Comparison of ENCODE assay signal across 21 cellular contexts in the genomic region with DNA sequence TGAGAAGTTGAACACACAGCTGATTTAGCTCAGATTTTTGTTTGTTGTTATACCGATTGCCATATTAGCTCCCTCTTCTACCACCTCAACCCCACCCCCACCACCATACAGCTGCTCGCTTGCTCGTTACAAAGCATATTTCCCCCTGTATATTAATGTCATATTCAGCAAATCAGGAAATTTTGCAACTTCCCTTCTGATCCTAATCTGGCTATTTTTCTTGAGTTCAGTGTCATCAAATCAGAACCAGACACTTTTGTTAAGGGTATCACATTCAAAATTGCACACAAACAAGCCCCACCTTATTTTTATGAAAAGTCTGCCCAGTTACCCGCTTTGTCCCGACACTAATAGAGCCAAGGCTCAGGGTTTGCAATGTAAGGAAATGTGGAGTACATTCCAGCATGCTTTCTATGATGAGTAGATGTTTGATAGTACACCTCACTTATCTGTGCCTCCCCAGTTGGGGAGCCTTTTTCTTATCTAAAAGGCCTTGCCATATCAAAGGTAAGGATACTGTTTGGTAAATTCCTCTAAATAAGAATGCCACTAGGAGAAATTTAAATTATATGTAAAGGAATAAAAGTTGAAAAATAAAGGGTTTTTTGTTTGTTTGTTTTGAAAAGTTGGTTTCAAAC.
DNase-seq lines count a peak whose midpoint lies in the region; FAIRE-seq and TF ChIP-seq lines count a peak whose summit lies in the region.
"Had no signal": no experiment of that assay in that cellular context is flagged by ENCODE, and none has a peak within 500 bp of the region (broad histone marks: within the 10 kb centered on the region; RNA-seq: fewer than 3 reads in every experiment).

No MANE protein-coding gene starts in this region.

- no peaks in the 10 kb centered on the region for H3K79me2 ChIP-seq in endothelial cell of umbilical vein (ENCODE audit: control insufficient read depth, insufficient read depth, low read length)
- H3K79me2 ChIP-seq in parathyroid adenoma: peaks cover 15% of the 10 kb centered on the region

- dilution Hi-C loops in endothelial cell of umbilical vein (cut with MboI; ENCODE audit: extremely low pct_ligation_motif_present, low sequenced_read_pairs): no loop called here

- H3K27ac ChIP-seq in BLaER1 (no peak overlapping the region), endothelial cell of umbilical vein (ENCODE audit: insufficient read depth, low read depth, low read length) (peak overlapping the region; percentile 33), parathyroid adenoma (peak overlapping the region; percentile 49)
- H3K27ac ChIP-seq in CD8-positive, alpha-beta memory T cell (ENCODE audit: low read depth, low read length): no peak overlapping the region

- H3K36me3 ChIP-seq in BLaER1 (no peaks in the 10 kb centered on the region), endothelial cell of umbilical vein (ENCODE audit: control insufficient read depth in 2 of 2, extremely low read depth in 1 of 2, insufficient read depth in 2 of 2, low read length in 2 of 2) (no peaks in the 10 kb centered on the region), parathyroid adenoma (ENCODE audit: control insufficient read depth, insufficient read depth, low read length) (no peaks in the 10 kb centered on the region)
- H3K36me3 ChIP-seq in CD8-positive, alpha-beta memory T cell (ENCODE audit: insufficient read depth, low read length): no peaks in the 10 kb centered on the region
- H3K36me3 ChIP-seq: esophagus squamous epithelium had no signal

- no peak overlapping the region for H3K9ac ChIP-seq in BLaER1
- H3K9ac ChIP-seq in endothelial cell of umbilical vein (replicated peaks; ENCODE audit: extremely low read depth, insufficient read depth, low read length): no peak overlapping the region
- H3K9ac ChIP-seq in parathyroid adenoma: no peak overlapping the region

- H3K27me3 ChIP-seq in BLaER1: no peaks in the 10 kb centered on the region
- H3K27me3 ChIP-seq in endothelial cell of umbilical vein (ENCODE audit: control insufficient read depth in 2 of 2, insufficient read depth in 2 of 2, low read length in 2 of 2): no peaks in the 10 kb centered on the region
- no peaks in the 10 kb centered on the region for H3K27me3 ChIP-seq in parathyroid adenoma (ENCODE audit: control insufficient read depth, insufficient read depth, low read length)
- H3K27me3 ChIP-seq in CD8-positive, alpha-beta memory T cell (ENCODE audit: insufficient read depth, low read length, poor library complexity, severe bottlenecking): no peaks in the 10 kb centered on the region
- H3K27me3 ChIP-seq: esophagus squamous epithelium, testis had no signal

- CTCF ChIA-PET in endothelial cell of umbilical vein (lab: Charles Lee): no interaction called here
- CTCF ChIA-PET in CD8-positive, alpha-beta memory T cell (lab: Charles Lee): no interaction called here

- intact Hi-C loops in endothelial cell of umbilical vein (cut with micrococcal nuclease): loop anchor here (1.0 to 5.0 kb wide), 3 partner anchors 18 to 211 kb away; no protein-coding TSS in a partner anchor

- peaks cover 17% of the 10 kb centered on the region for H3K4me1 ChIP-seq in BLaER1
- H3K4me1 ChIP-seq in endothelial cell of umbilical vein (ENCODE audit: control insufficient read depth, extremely low read depth, insufficient read depth, low read length): peaks cover 22% of the 10 kb centered on the region
- peaks cover 6% of the 10 kb centered on the region for H3K4me1 ChIP-seq in parathyroid adenoma
- no peaks in the 10 kb centered on the region for H3K4me1 ChIP-seq in CD8-positive, alpha-beta memory T cell (ENCODE audit: insufficient read depth, low read length)

- H3K4me3 ChIP-seq in BLaER1 (no peak overlapping the region), NB4 (ENCODE audit: low read depth, low read length) (no peak overlapping the region), endothelial cell of umbilical vein (replicated peaks in 1 of 3; ENCODE audit: insufficient read depth in 1 of 3, low read depth in 1 of 3, low read length in 3 of 3) (no peak overlapping the region), parathyroid adenoma (ENCODE audit: low read depth, low read length) (no peak overlapping the region)
- no peak overlapping the region for H3K4me3 ChIP-seq in CD8-positive, alpha-beta memory T cell (ENCODE audit: low read length)
- H3K4me3 ChIP-seq: esophagus squamous epithelium, skin epidermis, testis had no signal

- H3K4me1 Mint-ChIP-seq in CD8-positive, alpha-beta memory T cell: no peaks in the 10 kb centered on the region
- H3K4me1 Mint-ChIP-seq: activated CD4-positive, alpha-beta T cell treated with anti-CD3 and anti-CD28 coated beads, Interleukin-2, amount 10 ng/mL, durations not matched to agents 24 days and 14 days; IgD-negative memory B cell had no signal

- H3K4me2 ChIP-seq in BLaER1 (0 out of 2 replicates have a peak overlapping the region, but pooled peaks have one; percentile 4), endothelial cell of umbilical vein (ENCODE audit: insufficient read depth, low read length) (peak overlapping the region; percentile 18), parathyroid adenoma (ENCODE audit: low read length) (no peak overlapping the region)

- TF ChIP-seq CTCF in NB4 (IDR thresholded peaks at IDR 0.05; ENCODE audit: low read depth, low read length) (no peak), endothelial cell of umbilical vein (IDR thresholded peaks at IDR 0.05; ENCODE audit: extremely low read depth in 1 of 2, insufficient read depth in 1 of 2, low read depth in 1 of 2, low read length in 2 of 2) (no peak), parathyroid adenoma (IDR thresholded peaks at IDR 0.05) (no peak)

- POLR2A ChIA-PET in endothelial cell of umbilical vein (lab: Charles Lee): no interaction called here
- POLR2A ChIA-PET in CD8-positive, alpha-beta memory T cell (lab: Charles Lee): no interaction called here

- H2AFZ ChIP-seq in endothelial cell of umbilical vein (ENCODE audit: low read depth, low read length) (peak overlapping the region; percentile 19), parathyroid adenoma (no peak overlapping the region)

- peak; percentile 10 for DNase-seq in NB4 (ENCODE audit: low read depth)
- peak; percentile 65 for DNase-seq in endothelial cell of umbilical vein (ENCODE audit: low read depth, low spot score)
- DNase-seq in NCI-H345 treated with DMSO at 0.1 percent for 48 hours (lab: John Stamatoyannopoulos, UW; ENCODE audit: unreplicated experiment): no peak
- DNase-seq in KG1 (lab: John Stamatoyannopoulos, UW): no peak
- no peak for DNase-seq in putamen (ENCODE audit: low spot score)
- DNase-seq in CD8-positive, alpha-beta memory T cell: no peak
- DNase-seq: activated CD4-positive, alpha-beta T cell treated with anti-CD3 and anti-CD28 coated beads, Interleukin-2, amount 10 ng/mL, durations not matched to agents 24 days and 14 days; activated CD8-positive, alpha-beta memory T cell treated with anti-CD3 and anti-CD28 coated beads, Interleukin-2, amount 50 U/mL, for 48 hours; activated naive CD4-positive, alpha-beta T cell; esophagus squamous epithelium; head of caudate nucleus; islet precursor cell; NCI-H2081; NCI-H526; testis had no signal

- no peaks in the 10 kb centered on the region for H3K9me3 ChIP-seq in BLaER1
- H3K9me3 ChIP-seq in endothelial cell of umbilical vein (replicated peaks; ENCODE audit: control insufficient read depth, insufficient read depth, low read length): no peaks in the 10 kb centered on the region
- H3K9me3 ChIP-seq in parathyroid adenoma (ENCODE audit: control insufficient read depth, low read length): no peaks in the 10 kb centered on the region
- no peaks in the 10 kb centered on the region for H3K9me3 ChIP-seq in CD8-positive, alpha-beta memory T cell (ENCODE audit: low read length)
- H3K9me3 ChIP-seq: esophagus squamous epithelium, testis had no signal

- no TSS peak for BruUV-seq in endothelial cell of umbilical vein (replicated peaks; lab: Mats Ljungman, UMichigan)

- no peaks in the 10 kb centered on the region for H3K36me3 Mint-ChIP-seq in CD8-positive, alpha-beta memory T cell
- H3K36me3 Mint-ChIP-seq: IgD-negative memory B cell had no signal

- H3K27ac Mint-ChIP-seq in CD8-positive, alpha-beta memory T cell: no peak overlapping the region
- H3K27ac Mint-ChIP-seq: activated CD4-positive, alpha-beta T cell treated with anti-CD3 and anti-CD28 coated beads, Interleukin-2, amount 10 ng/mL, durations not matched to agents 24 days and 14 days; IgD-negative memory B cell had no signal

- peaks cover 6 to 31% of the 10 kb centered on the region in 2 donors for H3K27me3 Mint-ChIP-seq in CD8-positive, alpha-beta memory T cell

- H3K9me1 ChIP-seq in endothelial cell of umbilical vein (replicated peaks; ENCODE audit: control insufficient read depth, extremely low read depth, insufficient read depth, low read length): no peaks in the 10 kb centered on the region

- H4K20me1 ChIP-seq in BLaER1 (no peaks in the 10 kb centered on the region), endothelial cell of umbilical vein (replicated peaks; ENCODE audit: control insufficient read depth, extremely low read depth, insufficient read depth, low read length) (no peaks in the 10 kb centered on the region)

- peak; percentile 28 for FAIRE-seq in endothelial cell of umbilical vein (lab: Jason Lieb, UNC)
- FAIRE-seq: D721Med, TTC549 had no signal

- no peak for TF ChIP-seq POLR2A in NB4 (IDR thresholded peaks at IDR 0.05; ENCODE audit: extremely low read depth, insufficient read length)
- TF ChIP-seq POLR2A in endothelial cell of umbilical vein (IDR thresholded peaks at IDR 0.05; ENCODE audit: low read depth, low read length): no peak

- no peak overlapping the region for H3K4me3 Mint-ChIP-seq in CD8-positive, alpha-beta memory T cell
- H3K4me3 Mint-ChIP-seq: activated CD4-positive, alpha-beta T cell treated with anti-CD3 and anti-CD28 coated beads, Interleukin-2, amount 10 ng/mL, durations not matched to agents 24 days and 14 days; IgD-negative memory B cell had no signal

- peaks cover 0 to 3% (median 0%) of the 10 kb centered on the region in 5 donors for H3K9me3 Mint-ChIP-seq in CD8-positive, alpha-beta memory T cell

TF ChIP-seq in endothelial cell of umbilical vein, 7 proteins besides CTCF, POLR2A, EP300 and RAD21:
- peak; percentile 69 for TF ChIP-seq GATA2 (IDR thresholded peaks at IDR 0.05; ENCODE audit: insufficient read depth, insufficient read length, low read depth, low read length)
- TF ChIP-seq, protein P1, sequence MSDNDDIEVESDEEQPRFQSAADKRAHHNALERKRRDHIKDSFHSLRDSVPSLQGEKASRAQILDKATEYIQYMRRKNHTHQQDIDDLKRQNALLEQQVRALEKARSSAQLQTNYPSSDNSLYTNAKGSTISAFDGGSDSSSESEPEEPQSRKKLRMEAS (IDR thresholded peaks at IDR 0.05; ENCODE audit: insufficient read depth, insufficient read length): no peak

Comparison
In these comparisons a context has a peak if more than half of its experiments do, and no peak if none do; other contexts are left out.
1. H3K27ac ChIP-seq: peak in endothelial cell of umbilical vein (single experiment) and parathyroid adenoma (single experiment); none in BLaER1 (single experiment) and CD8-positive, alpha-beta memory T cell (single experiment).
2. DNase-seq: peak in NB4 (single experiment) and endothelial cell of umbilical vein (single experiment); none in NCI-H345 treated with DMSO at 0.1 percent for 48 hours (single experiment), KG1 (single experiment), putamen (single experiment) and CD8-positive, alpha-beta memory T cell (0 of 5).